8 cellular contexts compared by ENCODE assay signal in the genomic region with DNA sequence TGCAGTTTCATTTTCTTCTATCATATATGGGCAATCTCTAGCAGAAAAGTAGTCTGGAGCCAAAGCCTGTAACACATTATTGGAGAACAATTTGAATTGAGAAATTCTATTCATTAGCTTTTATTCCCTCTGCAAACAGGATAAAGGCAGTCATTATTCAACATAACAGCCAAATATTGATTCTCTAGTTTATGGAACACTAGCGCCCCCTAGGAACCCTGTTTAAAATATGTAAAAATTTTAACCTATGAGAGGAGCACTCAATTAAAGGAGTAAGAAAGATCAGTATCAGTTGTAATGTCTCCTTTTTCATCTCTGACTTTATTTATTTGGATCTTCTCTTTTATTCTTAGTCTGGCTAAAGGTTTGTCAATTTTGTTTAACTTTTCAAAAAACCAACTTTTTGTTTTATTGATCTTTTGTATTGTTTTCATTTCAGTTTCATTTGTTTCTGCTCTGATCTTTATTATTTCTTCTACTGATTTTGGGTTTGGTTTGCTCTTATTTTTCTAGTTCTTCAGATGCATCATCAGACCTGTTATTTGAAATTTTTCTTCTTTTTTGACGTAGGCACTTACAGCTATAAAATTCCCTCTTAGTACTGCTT. TPM values are rescaled to one million over a fixed set of nuclear protein-coding genes. Genes with fewer than 3 reads are reported as not detected.
DNase-seq lines count a peak whose midpoint lies in the region; ATAC-seq and TF ChIP-seq lines count a peak whose summit lies in the region.

No MANE protein-coding gene starts in this region.

- H3K27ac ChIP-seq in body of pancreas, result no peak overlapping the region
- H3K27ac ChIP-seq in lung (ENCODE audit: low read depth in 1 of 2, low read length in 1 of 2), result no peak overlapping the region

- H3K36me3 ChIP-seq in body of pancreas (replicated peaks in 1 of 2; ENCODE audit: insufficient read depth in 1 of 2, low read depth in 2 of 2) (no peaks in the 10 kb centered on the region), lung (ENCODE audit: control insufficient read depth in 2 of 2, insufficient read depth in 2 of 2, low read length in 2 of 2) (no peaks in the 10 kb centered on the region)

- H3K27me3 ChIP-seq in body of pancreas, result no peaks in the 10 kb centered on the region
- no peaks in the 10 kb centered on the region for H3K27me3 ChIP-seq in lung (ENCODE audit: control insufficient read depth, insufficient read depth)

- DNase-seq in activated T-cell treated with anti-CD3 and anti-CD28 coated beads for 1 hour (ENCODE audit: low read depth), result peak; percentile 0
- no peak for DNase-seq in activated T-cell treated with anti-CD3 and anti-CD28 coated beads, Interleukin-2, amount 50 U/mL, for 1 hour
- peak; percentile 59 for DNase-seq in NCI-H1105 (lab: John Stamatoyannopoulos, UW)
- DNase-seq in body of pancreas, result peak in 3 of 4 donors; percentile 19 to 42 (median 28)
- no peak for DNase-seq in lung (ENCODE audit: low spot score)
- no peak for DNase-seq in retina
- no peak for DNase-seq in stimulated activated naive CD4-positive, alpha-beta T cell treated with Interleukin-2 at 50 U/mL for 16 hours (lab: John Stamatoyannopoulos, UW)

- WGBS in body of pancreas, 2 donors, result 38 to 39% methylated on average over 2 of the region's 2 CpGs
- 34 to 50% methylated on average over 2 of the region's 2 CpGs for WGBS in lung, 2 donors

- ATAC-seq in body of pancreas, result no peak
- ATAC-seq in lung (ENCODE audit: insufficient read depth, low FRiP score), result no peak
- ATAC-seq in GM19023 (IDR thresholded peaks at IDR 0.05; ENCODE audit: unreplicated experiment), result no peak

- no peak for TF ChIP-seq POLR2A in body of pancreas (IDR thresholded peaks at IDR 0.05)

- H3K4me3 ChIP-seq in body of pancreas (no peak overlapping the region), lung (no peak overlapping the region)

- H3K4me1 ChIP-seq in body of pancreas (no peaks in the 10 kb centered on the region), lung (ENCODE audit: control insufficient read depth in 2 of 2, insufficient read depth in 2 of 2, low read length in 2 of 2) (no peaks in the 10 kb centered on the region)

- intact Hi-C loops in body of pancreas (cut with DNase I), result no loop called here

- H3K9me3 ChIP-seq in body of pancreas (no peaks in the 10 kb centered on the region), lung (ENCODE audit: control insufficient read depth in 2 of 2, insufficient read depth in 1 of 2, low read length in 1 of 2) (no peaks in the 10 kb centered on the region)

- TF ChIP-seq CTCF in body of pancreas (IDR thresholded peaks at IDR 0.05) (peak in 6 of 7 experiments; percentile 34 to 46 (median 40)), lung (IDR thresholded peaks at IDR 0.05; ENCODE audit: control extremely low read depth, extremely low read depth) (peak; percentile 5)

RNA-seq across cellular contexts. Expression of a gene that starts 4.8 kb away (rescaled TPM):
- 10 to 100 TPM in 1 of 2 donors, 1 to 10 TPM in 1; 1.3 to 21.4 TPM for total RNA-seq in body of pancreas
- total RNA-seq in lung, result 10 to 100 TPM in 1 of 2 donors, 1 to 10 TPM in 1; 5.3 to 14.9 TPM
- polyA plus RNA-seq in lung, result 1 to 10 TPM in 1 of 2 donors, under 1 TPM in 1; 0.18 to 1.6 TPM

Comparison
In these comparisons a context has a peak if more than half of its experiments do, and no peak if none do; other contexts are left out.
1. DNase-seq: peak in activated T-cell treated with anti-CD3 and anti-CD28 coated beads for 1 hour (single experiment), NCI-H1105 (single experiment) and body of pancreas (3 of 4); none in activated T-cell treated with anti-CD3 and anti-CD28 coated beads, Interleukin-2, amount 50 U/mL, for 1 hour (single experiment), lung (single experiment), retina (single experiment) and stimulated activated naive CD4-positive, alpha-beta T cell treated with Interleukin-2 at 50 U/mL for 16 hours (single experiment).